ENCODE assay signal across 23 cellular contexts in the genomic region with DNA sequence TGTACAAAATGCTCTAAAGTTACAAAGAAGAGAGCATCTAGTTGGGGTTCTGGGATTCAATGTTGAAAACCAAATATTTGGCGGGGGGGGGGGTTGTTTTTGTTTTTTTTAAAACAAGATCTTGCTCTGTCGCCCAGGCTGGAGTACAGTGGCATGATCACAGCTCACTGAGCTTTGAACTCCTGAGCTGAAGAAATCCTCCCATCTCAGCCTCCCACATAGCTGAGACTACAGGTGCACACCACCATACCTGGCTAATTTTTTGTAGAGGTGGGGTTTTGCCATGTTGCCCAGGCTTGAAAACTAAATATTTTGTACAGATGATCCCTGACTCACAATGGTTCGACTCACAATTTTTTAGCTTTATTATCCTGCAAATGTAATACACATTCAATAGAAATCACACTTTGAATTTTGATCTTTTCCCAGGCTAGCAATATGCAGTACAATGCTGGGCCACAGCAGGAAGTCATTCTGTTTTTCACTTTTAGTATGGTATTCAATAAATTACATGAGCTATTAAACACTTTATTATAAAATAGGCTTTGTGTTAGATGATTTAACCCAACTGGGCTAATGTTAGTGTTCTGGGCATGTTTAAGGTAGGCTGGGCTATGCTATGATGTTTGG.
"Had no signal": no experiment of that assay in that cellular context is flagged by ENCODE, and none has a peak within 500 bp of the region (broad histone marks: within the 10 kb centered on the region; RNA-seq: fewer than 3 reads in every experiment).

No MANE protein-coding gene starts in this region.

- ATAC-seq: gastrocnemius medialis; left lobe of liver; sciatic nerve; stimulated activated memory B cell treated with anti-CD40 and anti-IgM and Interleukin-4, amounts not matched to agents 10 μg/mL and 1 μg/mL and 100 μg/mL, for 72 hours had no signal

- H3K36me3 Mint-ChIP-seq: naive B cell had no signal

- H3K27ac ChIP-seq: dorsolateral prefrontal cortex, gastrocnemius medialis, neutrophil, parathyroid adenoma, testis, tibial artery, upper lobe of left lung, uterus had no signal

- H3K36me3 ChIP-seq: gastrocnemius medialis, neutrophil, tibial artery, upper lobe of left lung, uterus had no signal

- H3K4me3 Mint-ChIP-seq: memory B cell; naive B cell; natural killer cell treated with Interleukin-12 subunit alpha and Interleukin-12 subunit beta and Interleukin-15 and Interleukin-18, amount 100 ng/mL, for 72 hours; neural crest cell; stimulated activated memory B cell treated with anti-CD40 and anti-IgM and Interleukin-4, amounts not matched to agents 10 μg/mL and 1 μg/mL and 100 μg/mL, for 72 hours had no signal

- H3K27me3 Mint-ChIP-seq: memory B cell; naive B cell; natural killer cell treated with Interleukin-12 subunit alpha and Interleukin-12 subunit beta and Interleukin-15 and Interleukin-18, amount 100 ng/mL, for 72 hours; progenitor cell of endocrine pancreas; stimulated activated memory B cell treated with anti-CD40 and anti-IgM and Interleukin-4, amounts not matched to agents 10 μg/mL and 1 μg/mL and 100 μg/mL, for 72 hours had no signal

- H3K9me3 Mint-ChIP-seq: memory B cell; naive B cell; natural killer cell treated with Interleukin-12 subunit alpha and Interleukin-12 subunit beta and Interleukin-15 and Interleukin-18, amount 100 ng/mL, for 72 hours; neural crest cell; stimulated activated memory B cell treated with anti-CD40 and anti-IgM and Interleukin-4, amounts not matched to agents 10 μg/mL and 1 μg/mL and 100 μg/mL, for 72 hours had no signal

- H3K9me3 ChIP-seq: gastrocnemius medialis, neutrophil, testis, tibial artery, upper lobe of left lung, uterus had no signal

- H3K27me3 ChIP-seq: dorsolateral prefrontal cortex, gastrocnemius medialis, neutrophil, testis, tibial artery, upper lobe of left lung, uterus had no signal

- DNase-seq: dorsolateral prefrontal cortex; effector CD4-positive, alpha-beta T cell; gastrocnemius medialis; head of caudate nucleus; naive B cell; stimulated activated CD4-positive, alpha-beta T cell treated with anti-CD3 and anti-CD28 coated beads, Interleukin-2, amount 100 ng/mL, for 24 hours; stimulated activated CD4-positive, alpha-beta T cell treated with anti-CD3 and anti-CD28 coated beads, Interleukin-4, amount 100 ng/mL, for 4 hours; stimulated activated naive CD8-positive, alpha-beta T cell treated with anti-CD3 and anti-CD28 coated beads, Interleukin-15, Interleukin-2, amounts not matched to agents 100 U/mL and 50 U/mL, for 24 hours; substantia nigra; testis; tibial artery; upper lobe of left lung; uterus had no signal

- H3K27ac Mint-ChIP-seq: memory B cell; naive B cell; natural killer cell treated with Interleukin-12 subunit alpha and Interleukin-12 subunit beta and Interleukin-15 and Interleukin-18, amount 100 ng/mL, for 72 hours; progenitor cell of endocrine pancreas; stimulated activated memory B cell treated with anti-CD40 and anti-IgM and Interleukin-4, amounts not matched to agents 10 μg/mL and 1 μg/mL and 100 μg/mL, for 72 hours had no signal

- H3K4me3 ChIP-seq: dorsolateral prefrontal cortex, gastrocnemius medialis, lung, testis, tibial artery, upper lobe of left lung, uterus had no signal

- H3K4me1 ChIP-seq: testis, uterus had no signal
